Comparison of ENCODE assay signal across 9 cellular contexts in genomic region chr1:234125283-234125682, GRCh38.
DNase-seq lines count a peak whose midpoint lies in the region; ATAC-seq, FAIRE-seq and TF ChIP-seq lines count a peak whose summit lies in the region.
"Had no signal": no experiment of that assay in that cellular context is flagged by ENCODE, and none has a peak within 500 bp of the region (broad histone marks: within the 10 kb centered on the region; RNA-seq: fewer than 3 reads in every experiment).

No MANE protein-coding gene starts in this region.

- no peak overlapping the region for H3K4me3 ChIP-seq in LNCaP clone FGC (ENCODE audit: low read depth, low read length)
- no peak overlapping the region for H3K4me3 ChIP-seq in WERI-Rb-1 (ENCODE audit: low read depth, low read length)
- H3K4me3 ChIP-seq in upper lobe of right lung = no peak overlapping the region
- no peak overlapping the region for H3K4me3 ChIP-seq in gastrocnemius medialis
- H3K4me3 ChIP-seq: thoracic aorta had no signal

- intact Hi-C loops in upper lobe of right lung (cut with DNase I) (no loop called here), gastrocnemius medialis (cut with DNase I; ENCODE audit: low total_unique reads) (no loop called here)

- H3K27me3 ChIP-seq in WERI-Rb-1 (ENCODE audit: insufficient read depth, low read depth, severe bottlenecking) (peaks cover 29% of the 10 kb centered on the region), upper lobe of right lung (peaks cover 19% of the 10 kb centered on the region), gastrocnemius medialis (peaks cover 0 to 15% (median 12%) of the 10 kb centered on the region in 3 donors)

- in situ Hi-C loops in gastrocnemius medialis (cut with MboI; ENCODE audit: low sequenced_read_pairs in 4 of 4) = no loop called here

- no peak for FAIRE-seq in GM12892 (lab: Jason Lieb, UNC)

- ATAC-seq in upper lobe of right lung = peak; percentile 57
- no peak for ATAC-seq in gastrocnemius medialis
- ATAC-seq in GM19452 (IDR thresholded peaks at IDR 0.05; ENCODE audit: unreplicated experiment) = no peak

- peak; percentile 61 for TF ChIP-seq CTCF in LNCaP clone FGC (IDR thresholded peaks at IDR 0.05; ENCODE audit: control insufficient read depth, extremely low read depth, insufficient read depth)
- peak; percentile 97 for TF ChIP-seq CTCF in WERI-Rb-1 (IDR thresholded peaks at IDR 0.05; ENCODE audit: low read depth, low read length)
- TF ChIP-seq CTCF in upper lobe of right lung (IDR thresholded peaks at IDR 0.05) = peak; percentile 6
- no peak for TF ChIP-seq CTCF in gastrocnemius medialis (IDR thresholded peaks at IDR 0.05 in 4 of 5, conservative IDR thresholded peaks at IDR 0.05 in 1 of 5)

- TF ChIP-seq POLR2A in GM12892 (IDR thresholded peaks at IDR 0.05; ENCODE audit: low read depth, low read length) (no peak), gastrocnemius medialis (IDR thresholded peaks at IDR 0.05) (no peak)

- DNase-seq in GM12892 (ENCODE audit: insufficient read length) (peak; percentile 16), LNCaP clone FGC (ENCODE audit: low read depth) (no peak), WERI-Rb-1 (peak; percentile 96), iPS DF 19.7 (ENCODE audit: low read depth, low spot score) (peak; percentile 70), upper lobe of right lung (no peak), gastrocnemius medialis (no peak)
- DNase-seq in effector CD4-positive, alpha-beta T cell = no peak

- no peaks in the 10 kb centered on the region for H3K36me3 ChIP-seq in WERI-Rb-1
- no peaks in the 10 kb centered on the region for H3K36me3 ChIP-seq in upper lobe of right lung
- H3K36me3 ChIP-seq in gastrocnemius medialis = no peaks in the 10 kb centered on the region
- H3K36me3 ChIP-seq: thoracic aorta had no signal

- peaks cover 4% of the 10 kb centered on the region for H3K9me3 ChIP-seq in WERI-Rb-1 (ENCODE audit: severe bottlenecking)
- H3K9me3 ChIP-seq in upper lobe of right lung = no peaks in the 10 kb centered on the region
- H3K9me3 ChIP-seq in gastrocnemius medialis = no peaks in the 10 kb centered on the region
- H3K9me3 ChIP-seq: thoracic aorta had no signal

- H3K4me1 ChIP-seq in upper lobe of right lung (no peaks in the 10 kb centered on the region), gastrocnemius medialis (no peaks in the 10 kb centered on the region)

- no peak overlapping the region for H3K27ac ChIP-seq in WERI-Rb-1
- H3K27ac ChIP-seq in upper lobe of right lung = no peak overlapping the region
- no peak overlapping the region for H3K27ac ChIP-seq in gastrocnemius medialis
- H3K27ac ChIP-seq: thoracic aorta had no signal

Comparison
In these comparisons a context has a peak if more than half of its experiments do, and no peak if none do; other contexts are left out.
1. DNase-seq: peak in GM12892 (single experiment), WERI-Rb-1 (single experiment) and iPS DF 19.7 (single experiment); none in LNCaP clone FGC (single experiment), upper lobe of right lung (single experiment), effector CD4-positive, alpha-beta T cell (single experiment) and gastrocnemius medialis (0 of 2).
2. CTCF ChIP-seq: peak in LNCaP clone FGC (single experiment), WERI-Rb-1 (single experiment) and upper lobe of right lung (single experiment); none in gastrocnemius medialis (0 of 5).